In genomic region chr15:59689626-59690236, GRCh38 we compare ENCODE assay signal across 7 cellular contexts. TPM values are rescaled to one million over a fixed set of nuclear protein-coding genes. Genes with fewer than 3 reads are reported as not detected.
DNase-seq lines count a peak whose midpoint lies in the region; ATAC-seq and TF ChIP-seq lines count a peak whose summit lies in the region.

No MANE protein-coding gene starts in this region.

- no peak for ATAC-seq in GM18873 (IDR thresholded peaks at IDR 0.05; ENCODE audit: low FRiP score, unreplicated experiment)

- H3K4me3 ChIP-seq in endocrine pancreas (ENCODE audit: control insufficient read depth, insufficient read depth, low read length) (peak overlapping the region; percentile 90), mononuclear cell (ENCODE audit: low read length) (peak overlapping the region; percentile 97)

- peaks cover 45% of the 10 kb centered on the region for H3K4me1 Mint-ChIP-seq in HFFc6 (ENCODE audit: low read depth)

- H3K36me3 Mint-ChIP-seq in HFFc6 (ENCODE audit: low read depth): peaks cover 5% of the 10 kb centered on the region; the same call in 1 of the 2 replicates

- H3K4me1 ChIP-seq in endocrine pancreas (ENCODE audit: control insufficient read depth, insufficient read depth, low read length) (peaks cover 4% of the 10 kb centered on the region), mononuclear cell (ENCODE audit: insufficient read depth, low read length) (peaks cover 41% of the 10 kb centered on the region)

- DNase-seq in HFFc6 (peak; percentile 74), NCI-H774 (lab: John Stamatoyannopoulos, UW) (peak; percentile 81)
- DNase-seq in activated CD8-positive, alpha-beta memory T cell treated with anti-CD3 and anti-CD28 coated beads for 1 hour (ENCODE audit: extremely low read depth in 1 of 2, low read depth in 1 of 2): peak; percentile 15 to 35
- DNase-seq in stimulated activated CD8-positive, alpha-beta memory T cell treated with anti-CD3 and anti-CD28 coated beads, Interleukin-4, amount 100 ng/mL, for 1 hour (ENCODE audit: low read depth in 2 of 2, low spot score in 1 of 2): peak; percentile 16 to 29

- no peaks in the 10 kb centered on the region for H3K36me3 ChIP-seq in endocrine pancreas (ENCODE audit: control insufficient read depth, insufficient read depth, low read length)

- H3K4me3 Mint-ChIP-seq in HFFc6: peak overlapping the region; percentile 96

- H3K27me3 ChIP-seq in endocrine pancreas (ENCODE audit: control insufficient read depth, insufficient read depth, low read length): no peaks in the 10 kb centered on the region
- H3K27me3 ChIP-seq in mononuclear cell (ENCODE audit: insufficient read depth, low read length): no peaks in the 10 kb centered on the region

- no peaks in the 10 kb centered on the region for H3K9me3 ChIP-seq in endocrine pancreas (ENCODE audit: control insufficient read depth, low read length)
- no peaks in the 10 kb centered on the region for H3K9me3 ChIP-seq in mononuclear cell (ENCODE audit: low read depth, low read length)

- H3K9me3 Mint-ChIP-seq in HFFc6: no peaks in the 10 kb centered on the region

- TF ChIP-seq CTCF in HFFc6 (IDR thresholded peaks at IDR 0.05): no peak

- H3K9ac ChIP-seq in endocrine pancreas (ENCODE audit: control insufficient read depth, insufficient read depth, low read length): peak overlapping the region; percentile 49

- H3K27me3 Mint-ChIP-seq in HFFc6 (ENCODE audit: insufficient read depth): peaks cover 2% of the 10 kb centered on the region

- H3K27ac Mint-ChIP-seq in HFFc6: peak overlapping the region; percentile 88

RNA-seq across cellular contexts. Expression of gene BNIP2, which starts 0.6 kb away (rescaled TPM):
- 10 to 100 TPM; 60.8 to 68.0 (median 63.5) TPM for total RNA-seq in HFFc6 (2021; fragmentation: NEBNext Ultra II Directional; extraction: Animal tissue kit (Norgen Biotek cat#: 25700))
- 290 TPM for total RNA-seq in mononuclear cell

RNA-seq across cellular contexts. Expression of gene GTF2A2, which starts 32.4 kb away (rescaled TPM):
- total RNA-seq in HFFc6 (2021; fragmentation: NEBNext Ultra II Directional; extraction: Animal tissue kit (Norgen Biotek cat#: 25700)): 100 to 1,000 TPM; 162 to 183 (median 183) TPM
- total RNA-seq in mononuclear cell: 31.2 TPM

Comparison
In these comparisons a context has a peak if more than half of its experiments do, and no peak if none do; other contexts are left out.
1. DNase-seq: peak in every context shown above with its lines; median percentile 81 in NCI-H774; 74 in HFFc6; 25 in activated CD8-positive, alpha-beta memory T cell treated with anti-CD3 and anti-CD28 coated beads for 1 hour; 22 in stimulated activated CD8-positive, alpha-beta memory T cell treated with anti-CD3 and anti-CD28 coated beads, Interleukin-4, amount 100 ng/mL, for 1 hour.